ENCODE assay signal across 19 cellular contexts in genomic region chr13:107832521-107833095, GRCh38.
DNase-seq lines count a peak whose midpoint lies in the region; ATAC-seq, FAIRE-seq and TF ChIP-seq lines count a peak whose summit lies in the region.
"Had no signal": no experiment of that assay in that cellular context is flagged by ENCODE, and none has a peak within 500 bp of the region (broad histone marks: within the 10 kb centered on the region; RNA-seq: fewer than 3 reads in every experiment).

No MANE protein-coding gene starts in this region.

- no peak for TF ChIP-seq CTCF in IMR-90 (conservative IDR thresholded peaks at IDR 0.05; ENCODE audit: low read depth, low read length)
- no peak for TF ChIP-seq CTCF in H1 (IDR thresholded peaks at IDR 0.05; ENCODE audit: control extremely low read depth in 1 of 3, insufficient read depth in 1 of 3, low read depth in 1 of 3, low read length in 3 of 3)
- no peak for TF ChIP-seq CTCF in neural progenitor cell (IDR thresholded peaks at IDR 0.05)
- TF ChIP-seq CTCF in HFFc6 (IDR thresholded peaks at IDR 0.05), result no peak

- H4K8ac ChIP-seq in IMR-90 (ENCODE audit: low read depth in 2 of 2, low read length in 2 of 2) (no peak overlapping the region), H1 (ENCODE audit: extremely low read depth, insufficient read depth, low read length) (no peak overlapping the region)

- H3K4me1 Mint-ChIP-seq in neural progenitor cell, result peaks cover 22% of the 10 kb centered on the region
- no peaks in the 10 kb centered on the region for H3K4me1 Mint-ChIP-seq in HFFc6 (ENCODE audit: low read depth)
- H3K4me1 Mint-ChIP-seq: CD4-positive, CD25-positive, alpha-beta regulatory T cell; IgD-negative memory B cell had no signal

- BruUV-seq in IMR-90 (replicated peaks; lab: Mats Ljungman, UMichigan), result no TSS peak

- H3K36me3 ChIP-seq in IMR-90 (ENCODE audit: control insufficient read depth, insufficient read depth, low read length), result no peaks in the 10 kb centered on the region
- no peaks in the 10 kb centered on the region for H3K36me3 ChIP-seq in H1 (ENCODE audit: control insufficient read depth in 2 of 4, insufficient read depth in 4 of 4, low read length in 3 of 4)
- no peaks in the 10 kb centered on the region for H3K36me3 ChIP-seq in neural progenitor cell
- H3K36me3 ChIP-seq: HAP-1, SJSA1 had no signal

- peaks cover 13% of the 10 kb centered on the region for H3K4me1 ChIP-seq in IMR-90 (ENCODE audit: control insufficient read depth, insufficient read depth, low read length)
- peaks cover 0 to 12% (median 8%) of the 10 kb centered on the region in 4 experiments; a peak in 4 of 7 replicates for H3K4me1 ChIP-seq in H1 (replicated peaks in 1 of 4; ENCODE audit: control insufficient read depth in 3 of 4, insufficient read depth in 4 of 4, low read length in 3 of 4)
- H3K4me1 ChIP-seq in neural progenitor cell, result peaks cover 23% of the 10 kb centered on the region
- H3K4me1 ChIP-seq: HAP-1 had no signal

- H2BK12ac ChIP-seq in H1 (ENCODE audit: low read depth, low read length), result no peak overlapping the region

- H2BK120ac ChIP-seq in IMR-90 (ENCODE audit: low read depth, low read length), result no peak overlapping the region
- no peak overlapping the region for H2BK120ac ChIP-seq in H1 (replicated peaks; ENCODE audit: low read depth, low read length)

- no peak overlapping the region for H3K27ac Mint-ChIP-seq in neural progenitor cell
- H3K27ac Mint-ChIP-seq in HFFc6, result no peak overlapping the region
- H3K27ac Mint-ChIP-seq: CD4-positive, CD25-positive, alpha-beta regulatory T cell; IgD-negative memory B cell had no signal

- H4K5ac ChIP-seq in IMR-90 (ENCODE audit: low read depth, low read length), result no peak overlapping the region
- H4K5ac ChIP-seq in H1 (ENCODE audit: insufficient read length, low read depth, low read length), result no peak overlapping the region

- H2AK5ac ChIP-seq in IMR-90 (ENCODE audit: low read depth, low read length) (peak overlapping the region; percentile 61; the same call in 1 of the 2 replicates), H1 (ENCODE audit: low read depth, low read length) (no peak overlapping the region)

- no peak overlapping the region for H2AFZ ChIP-seq in IMR-90 (replicated peaks; ENCODE audit: low read length, poor library complexity)
- no peak overlapping the region for H2AFZ ChIP-seq in H1 (ENCODE audit: low read length)
- H2AFZ ChIP-seq in neural progenitor cell (replicated peaks), result no peak overlapping the region

- H3K27ac ChIP-seq in IMR-90 (ENCODE audit: insufficient read depth, low read length) (no peak overlapping the region), H1 (ENCODE audit: low read depth, low read length) (no peak overlapping the region), neural progenitor cell (peak overlapping the region; percentile 44)
- H3K27ac ChIP-seq: SJSA1 had no signal

- no peak overlapping the region for H2BK15ac ChIP-seq in IMR-90 (ENCODE audit: low read depth, low read length)
- no peak overlapping the region for H2BK15ac ChIP-seq in H1 (ENCODE audit: low read length)

- H3K56ac ChIP-seq in IMR-90 (ENCODE audit: extremely low read depth, insufficient read depth, low read length), result no peak overlapping the region
- no peak overlapping the region for H3K56ac ChIP-seq in H1 (replicated peaks; ENCODE audit: insufficient read length, low read depth, low read length)

- peaks cover 24 to 77% of the 10 kb centered on the region in 2 experiments for H3K79me1 ChIP-seq in IMR-90 (ENCODE audit: low read depth in 1 of 2, low read length in 2 of 2)
- H3K79me1 ChIP-seq in H1 (ENCODE audit: low read depth, low read length), result no peaks in the 10 kb centered on the region

- H3K27me3 ChIP-seq in IMR-90 (ENCODE audit: control insufficient read depth, insufficient read depth, low read length), result no peaks in the 10 kb centered on the region
- no peaks in the 10 kb centered on the region for H3K27me3 ChIP-seq in H1 (replicated peaks in 1 of 4; ENCODE audit: control insufficient read depth in 3 of 4, extremely low read depth in 1 of 4, insufficient read depth in 3 of 4, low read length in 3 of 4)
- no peaks in the 10 kb centered on the region for H3K27me3 ChIP-seq in neural progenitor cell
- H3K27me3 ChIP-seq: SJSA1 had no signal

- peaks cover 21% of the 10 kb centered on the region for H4K20me1 ChIP-seq in IMR-90 (ENCODE audit: insufficient read depth, low read length)
- H4K20me1 ChIP-seq in H1 (replicated peaks in 1 of 2; ENCODE audit: control insufficient read depth in 1 of 2, insufficient read depth in 2 of 2, low read length in 2 of 2), result no peaks in the 10 kb centered on the region
- no peaks in the 10 kb centered on the region for H4K20me1 ChIP-seq in neural progenitor cell (ENCODE audit: low read depth)

- no peak overlapping the region for H2AK9ac ChIP-seq in IMR-90 (replicated peaks; ENCODE audit: low read depth, low read length, poor library complexity)

- dilution Hi-C loops in IMR-90 (cut with HindIII; ENCODE audit: low sequenced_read_pairs, unreplicated experiment), result no loop called here

- TF ChIP-seq POLR2A in IMR-90 (IDR thresholded peaks at IDR 0.05; ENCODE audit: low read depth, low read length), result no peak
- TF ChIP-seq POLR2A in H1 (IDR thresholded peaks at IDR 0.05; ENCODE audit: control extremely low read depth in 1 of 2, low read depth in 2 of 2, low read length in 2 of 2), result no peak

- TF ChIP-seq EP300 in H1 (IDR thresholded peaks at IDR 0.05; ENCODE audit: borderline replicate concordance in 1 of 2, low read depth in 2 of 2, low read length in 2 of 2), result no peak

- POLR2A ChIA-PET in IMR-90 (lab: Charles Lee; ENCODE audit: unreplicated experiment), result no interaction called here
- POLR2A ChIA-PET in H1 (lab: Charles Lee; ENCODE audit: partially characterized antibody), result interaction anchor here (0.6 kb wide), 1 partner anchor 608 kb away, joined by 4 read pairs; no protein-coding TSS in a partner anchor

- CTCF ChIA-PET in IMR-90 (lab: Yijun Ruan, JAX), result no interaction called here
- CTCF ChIA-PET in H1 (lab: Charles Lee; ENCODE audit: partially characterized antibody), result interaction anchor here (1.2 kb wide), 1 partner anchor 92 kb away, joined by 3 read pairs; no protein-coding TSS in a partner anchor

- no peak overlapping the region for H3K4me2 ChIP-seq in IMR-90 (ENCODE audit: low read depth, low read length)
- peak overlapping the region; percentile 17 to 41; a peak in 1 of 4 replicates for H3K4me2 ChIP-seq in H1 (ENCODE audit: insufficient read depth in 1 of 2, low read depth in 2 of 2, low read length in 2 of 2)
- H3K4me2 ChIP-seq in neural progenitor cell, result peak overlapping the region; percentile 61

- no peaks in the 10 kb centered on the region for H3K27me3 Mint-ChIP-seq in neural progenitor cell (ENCODE audit: insufficient read depth, low read depth)
- H3K27me3 Mint-ChIP-seq in HFFc6 (ENCODE audit: insufficient read depth), result no peaks in the 10 kb centered on the region
- H3K27me3 Mint-ChIP-seq: CD4-positive, CD25-positive, alpha-beta regulatory T cell; IgD-negative memory B cell had no signal

- H3K9ac ChIP-seq in IMR-90 (ENCODE audit: low read depth, low read length) (no peak overlapping the region), H1 (replicated peaks in 1 of 4; ENCODE audit: extremely low read depth in 1 of 4, low read depth in 3 of 4, low read length in 3 of 4) (no peak overlapping the region), neural progenitor cell (no peak overlapping the region)

- ATAC-seq in IMR-90 (ENCODE audit: low read depth) (no peak), HG03520 (IDR thresholded peaks at IDR 0.05; ENCODE audit: unreplicated experiment) (no peak)

- no peaks in the 10 kb centered on the region for H3F3A ChIP-seq in neural progenitor cell (ENCODE audit: low read depth)

- TF ChIP-seq RAD21 in IMR-90 (IDR thresholded peaks at IDR 0.05; ENCODE audit: low read length) (no peak), H1 (IDR thresholded peaks at IDR 0.05 in 1 of 2, conservative IDR thresholded peaks at IDR 0.05 in 1 of 2; ENCODE audit: low read depth in 2 of 2, low read length in 2 of 2) (no peak)

- H3K23ac ChIP-seq in IMR-90 (ENCODE audit: low read depth, low read length), result no peak overlapping the region
- no peak overlapping the region for H3K23ac ChIP-seq in H1 (ENCODE audit: insufficient read length)

- H3K18ac ChIP-seq in IMR-90 (ENCODE audit: low read depth, low read length) (no peak overlapping the region), H1 (ENCODE audit: extremely low read depth, low read length) (no peak overlapping the region)

- H3K4me3 Mint-ChIP-seq in neural progenitor cell (no peak overlapping the region), HFFc6 (no peak overlapping the region)
- H3K4me3 Mint-ChIP-seq: CD4-positive, CD25-positive, alpha-beta regulatory T cell; IgD-negative memory B cell had no signal

- H3K9me1 ChIP-seq in IMR-90 (ENCODE audit: insufficient read depth, low read length), result peaks cover 17% of the 10 kb centered on the region

- H3K4me3 ChIP-seq in IMR-90 (ENCODE audit: insufficient read depth, low read depth, low read length) (no peak overlapping the region), H1 (ENCODE audit: extremely low read depth in 1 of 4, insufficient read depth in 2 of 4, low read depth in 3 of 4, low read length in 4 of 4) (no peak overlapping the region), neural progenitor cell (no peak overlapping the region)
- H3K4me3 ChIP-seq: HAP-1, SJSA1 had no signal

- no peak for DNase-seq in IMR-90
- DNase-seq in NCI-H69 (lab: John Stamatoyannopoulos, UW), result peak; percentile 17
- DNase-seq in H1 (ENCODE audit: low read depth in 1 of 2, low spot score in 2 of 2), result no peak
- peak; percentile 52 for DNase-seq in neural progenitor cell (ENCODE audit: low spot score)
- no peak for DNase-seq in amniotic stem cell (lab: John Stamatoyannopoulos, UW)
- DNase-seq in HFFc6, result no peak
- DNase-seq: CD4-positive, CD25-positive, alpha-beta regulatory T cell; DMS79; MV-4-11; NCI-H187; NCI-H2107; NCI-H345; NCI-H526; OCI-M1 had no signal

- WGBS in IMR-90 (ENCODE audit: extremely low coverage in 2 of 2, insufficient read length in 1 of 2), 2 experiments, result 91% methylated on average over 10 of the region's 10 CpGs; no CpG with 5 or more reads in 1 of the 2 experiments
- WGBS in H1 (ENCODE audit: extremely low coverage in 1 of 2, insufficient coverage in 1 of 2, insufficient read length in 1 of 2, insufficient replicate concordance in 2 of 2, low coverage in 1 of 2, low lambda C conversion rate in 2 of 2, missing lambda C conversion rate in 1 of 2), 2 experiments, result 85% methylated on average over 10 of the region's 10 CpGs; no CpG with 5 or more reads in 1 of the 2 experiments

- H3K9me3 ChIP-seq in IMR-90 (ENCODE audit: control insufficient read depth, insufficient read depth, low read length), result no peaks in the 10 kb centered on the region
- no peaks in the 10 kb centered on the region for H3K9me3 ChIP-seq in H1 (ENCODE audit: insufficient read depth in 2 of 2, low read depth in 1 of 2, low read length in 1 of 2)
- H3K9me3 ChIP-seq in neural progenitor cell (ENCODE audit: low read depth), result no peaks in the 10 kb centered on the region
- H3K9me3 ChIP-seq: HAP-1, SJSA1 had no signal

- H2BK20ac ChIP-seq in IMR-90 (ENCODE audit: low read depth, low read length) (peak overlapping the region; percentile 5; the same call in 1 of the 2 replicates), H1 (ENCODE audit: low read length) (no peak overlapping the region)

- no peaks in the 10 kb centered on the region; the same call in 1 of the 2 replicates for H3K23me2 ChIP-seq in H1 (ENCODE audit: low read depth, low read length)

- in situ Hi-C loops in IMR-90 (cut with MboI; ENCODE audit: low sequenced_read_pairs), result no loop called here

- H3K36me3 Mint-ChIP-seq in neural progenitor cell (no peaks in the 10 kb centered on the region), HFFc6 (ENCODE audit: low read depth) (no peaks in the 10 kb centered on the region)
- H3K36me3 Mint-ChIP-seq: CD4-positive, CD25-positive, alpha-beta regulatory T cell; IgD-negative memory B cell had no signal

- H3K9me3 Mint-ChIP-seq in neural progenitor cell (no peaks in the 10 kb centered on the region), HFFc6 (peaks cover 46% of the 10 kb centered on the region)

- H3K14ac ChIP-seq in IMR-90 (replicated peaks; ENCODE audit: low read depth, low read length), result no peak overlapping the region
- H3K14ac ChIP-seq in H1 (ENCODE audit: insufficient read length), result no peak overlapping the region

- H3K4ac ChIP-seq in IMR-90 (ENCODE audit: low read depth, low read length), result no peak overlapping the region
- H3K4ac ChIP-seq in H1 (replicated peaks; ENCODE audit: insufficient read length, low read depth, low read length), result no peak overlapping the region

- H3K79me2 ChIP-seq in H1 (ENCODE audit: control insufficient read depth in 1 of 2, insufficient read depth in 2 of 2, low read length in 2 of 2) (peaks cover 0 to 3% of the 10 kb centered on the region in 2 experiments; a peak in 1 of 4 replicates), neural progenitor cell (ENCODE audit: low read depth) (no peaks in the 10 kb centered on the region)

- FAIRE-seq in H1 (lab: Jason Lieb, UNC), result no peak
- FAIRE-seq: RCC 7860 had no signal

- H2BK5ac ChIP-seq in IMR-90 (ENCODE audit: low read depth, low read length, poor library complexity, severe bottlenecking) (no peak overlapping the region), H1 (ENCODE audit: low read depth, low read length) (no peak overlapping the region)

- H4K91ac ChIP-seq in IMR-90 (ENCODE audit: insufficient read depth, low read depth, low read length) (0 out of 2 replicates have a peak overlapping the region, but pooled peaks have one; percentile 23), H1 (replicated peaks; ENCODE audit: insufficient read length, low read length) (no peak overlapping the region)

- intact Hi-C loops in IMR-90 (cut with micrococcal nuclease), result no loop called here

Comparison
In these comparisons a context has a peak if more than half of its experiments do, and no peak if none do; other contexts are left out.
1. DNase-seq: peak in NCI-H69 (single experiment) and neural progenitor cell (single experiment); none in IMR-90 (single experiment), H1 (0 of 2), amniotic stem cell (single experiment) and HFFc6 (single experiment).